In the genomic region with DNA sequence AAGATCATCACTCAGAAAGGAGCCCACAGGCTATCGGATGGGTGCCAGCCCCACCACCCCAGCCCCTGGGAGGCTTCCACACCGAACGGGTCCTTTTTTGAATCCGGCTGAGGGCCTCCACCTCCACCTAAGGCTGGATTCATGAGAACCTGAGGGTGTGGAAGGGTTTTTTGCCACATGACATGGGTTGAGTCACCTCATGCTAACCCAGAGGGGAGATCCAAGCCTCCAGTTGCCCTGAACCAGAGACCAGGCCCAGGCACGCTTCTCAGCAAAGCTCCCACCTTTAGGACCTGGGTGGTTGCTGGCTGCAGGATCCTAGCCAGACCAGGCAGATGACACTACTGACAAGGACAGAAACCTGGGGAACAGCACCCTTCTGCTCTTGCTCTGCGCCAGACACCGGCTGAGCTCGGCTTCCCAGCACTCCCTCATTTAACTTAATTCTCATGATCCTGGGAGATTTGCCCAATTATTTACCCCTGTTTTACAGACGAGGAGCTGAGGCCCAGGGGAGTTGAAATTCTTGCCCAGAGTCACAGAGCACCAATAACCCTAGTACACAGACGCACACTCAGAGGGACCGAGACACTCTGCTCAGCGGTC, we compare ENCODE assay signal across 18 cellular contexts. TPM values are rescaled to one million over a fixed set of nuclear protein-coding genes. Genes with fewer than 3 reads are reported as not detected.
DNase-seq lines count a peak whose midpoint lies in the region; ATAC-seq and TF ChIP-seq lines count a peak whose summit lies in the region.
"Had no signal": no experiment of that assay in that cellular context is flagged by ENCODE, and none has a peak within 500 bp of the region (broad histone marks: within the 10 kb centered on the region; RNA-seq: fewer than 3 reads in every experiment).

No MANE protein-coding gene starts in this region.

- H3K4me1 Mint-ChIP-seq in brain: peaks cover 48% of the 10 kb centered on the region

- WGBS in esophagus squamous epithelium, 2 donors: 50 to 56% methylated on average over 6 to 11 of the region's 12 CpGs
- WGBS in suprapubic skin: 62% methylated on average over 10 of the region's 12 CpGs

- no peak for ATAC-seq in left cardiac atrium
- no peak for ATAC-seq in GM19324 (IDR thresholded peaks at IDR 0.05; ENCODE audit: low FRiP score, unreplicated experiment)
- ATAC-seq: GM12878, HepG2 had no signal

- H3K9me3 Mint-ChIP-seq in brain: no peaks in the 10 kb centered on the region
- H3K9me3 Mint-ChIP-seq: CD4-positive, alpha-beta memory T cell had no signal

- H3K27me3 Mint-ChIP-seq in brain: no peaks in the 10 kb centered on the region
- H3K27me3 Mint-ChIP-seq: CD4-positive, alpha-beta memory T cell had no signal

- no peak for DNase-seq in left ventricle myocardium inferior
- no peak for DNase-seq in left cardiac atrium
- DNase-seq in esophagus squamous epithelium (lab: John Stamatoyannopoulos, UW): no peak
- no peak for DNase-seq in substantia nigra (lab: John Stamatoyannopoulos, UW)
- DNase-seq in suprapubic skin (ENCODE audit: low spot score in 2 of 2): no peak
- DNase-seq in H4 (ENCODE audit: low spot score): no peak
- DNase-seq: CD4-positive, alpha-beta memory T cell; GF-D8; GOT3; KBM-7; MV-4-11; NCI-H187; NCI-H2107; NCI-H2227 treated with DMSO at 0.1 percent for 48 hours had no signal

- peak overlapping the region in 4 of 5 experiments; percentile 18 to 75 (median 55) for H3K27ac Mint-ChIP-seq in brain

- intact Hi-C loops in left ventricle myocardium inferior (cut with micrococcal nuclease) (no loop called here), left cardiac atrium (cut with DNase I) (no loop called here), esophagus squamous epithelium (cut with DNase I) (no loop called here)

- TF ChIP-seq CTCF in left ventricle myocardium inferior (IDR thresholded peaks at IDR 0.05; ENCODE audit: borderline replicate concordance) (no peak), brain (conservative IDR thresholded peaks at IDR 0.05) (no peak), esophagus squamous epithelium (IDR thresholded peaks at IDR 0.05) (no peak), suprapubic skin (IDR thresholded peaks at IDR 0.05) (no peak)

- H3K4me1 ChIP-seq in left ventricle myocardium inferior (peaks cover 51% of the 10 kb centered on the region), esophagus squamous epithelium (peaks cover 5 to 63% (median 37%) of the 10 kb centered on the region in 3 donors), suprapubic skin (peaks cover 33% of the 10 kb centered on the region)

- no peaks in the 10 kb centered on the region for H3K9me3 ChIP-seq in left ventricle myocardium inferior (replicated peaks)
- no peaks in the 10 kb centered on the region for H3K9me3 ChIP-seq in esophagus squamous epithelium
- H3K9me3 ChIP-seq in suprapubic skin: no peaks in the 10 kb centered on the region

- H3K27me3 ChIP-seq in left ventricle myocardium inferior (ENCODE audit: low read depth) (no peaks in the 10 kb centered on the region), esophagus squamous epithelium (no peaks in the 10 kb centered on the region), suprapubic skin (no peaks in the 10 kb centered on the region)

- H3K27ac ChIP-seq in left ventricle myocardium inferior (replicated peaks) (peak overlapping the region; percentile 92), esophagus squamous epithelium (peak overlapping the region; percentile 16 to 64 (median 51)), substantia nigra (ENCODE audit: low read depth, low read length, poor library complexity, severe bottlenecking) (peak overlapping the region; percentile 21), suprapubic skin (no peak overlapping the region)

- TF ChIP-seq EP300 in suprapubic skin (IDR thresholded peaks at IDR 0.05): no peak

- H3K36me3 Mint-ChIP-seq in brain: no peaks in the 10 kb centered on the region
- H3K36me3 Mint-ChIP-seq: CD4-positive, alpha-beta memory T cell had no signal

- H3K36me3 ChIP-seq in left ventricle myocardium inferior (no peaks in the 10 kb centered on the region), esophagus squamous epithelium (no peaks in the 10 kb centered on the region), suprapubic skin (no peaks in the 10 kb centered on the region)

- no peak overlapping the region for H3K4me3 Mint-ChIP-seq in brain
- H3K4me3 Mint-ChIP-seq: CD4-positive, alpha-beta memory T cell had no signal

- H3K4me3 ChIP-seq in left ventricle myocardium inferior (no peak overlapping the region), esophagus squamous epithelium (no peak overlapping the region), suprapubic skin (no peak overlapping the region)
- H3K4me3 ChIP-seq: GM12878 had no signal

- TF ChIP-seq POLR2A in esophagus squamous epithelium (IDR thresholded peaks at IDR 0.05): no peak
- no peak for TF ChIP-seq POLR2A in suprapubic skin (IDR thresholded peaks at IDR 0.05)

RNA-seq across cellular contexts. Expression of gene DUSP7, which starts 25.5 kb away (rescaled TPM):
- total RNA-seq in left ventricle myocardium inferior (23.1 TPM), left cardiac atrium (10 to 100 TPM; 24.6 to 39.3 TPM), esophagus squamous epithelium (100 to 1,000 TPM in 1 of 4 donors, 10 to 100 TPM in 3; 49.3 to 105 (median 62.1) TPM), suprapubic skin (100 to 1,000 TPM in 3 of 4 donors, 10 to 100 TPM in 1; 91.1 to 190 (median 146) TPM)
- polyA plus RNA-seq in brain (ENCODE audit: insufficient read depth, low read depth, low replicate concordance): 15.2 TPM
- total RNA-seq in H4 (2014; rRNA removed; shearing (Covaris generic)): 4.3 and 6.2 TPM in 2 replicates

RNA-seq across cellular contexts. Expression of gene RPL29, which starts 35.1 kb away (rescaled TPM):
- total RNA-seq in left ventricle myocardium inferior: 621 TPM
- total RNA-seq in left cardiac atrium: 100 to 1,000 TPM; 586 to 682 TPM
- polyA plus RNA-seq in brain (ENCODE audit: insufficient read depth, low read depth, low replicate concordance): 1,543 TPM
- total RNA-seq in esophagus squamous epithelium: 1,000 to 10,000 TPM; 1,191 to 2,826 (median 1,725) TPM
- total RNA-seq in suprapubic skin: 1,000 to 10,000 TPM; 1,428 to 2,708 (median 2,246) TPM
- total RNA-seq in H4 (2014; rRNA removed; shearing (Covaris generic)): 1,303 and 1,313 TPM in 2 replicates

RNA-seq across cellular contexts. Expression of gene ACY1, which starts 47.5 kb away (rescaled TPM):
- total RNA-seq in left ventricle myocardium inferior (20.2 TPM), left cardiac atrium (10 to 100 TPM; 21.8 to 24.8 TPM), esophagus squamous epithelium (10 to 100 TPM; 20.2 to 42.7 (median 33.6) TPM), suprapubic skin (10 to 100 TPM; 31.2 to 49.3 (median 36.8) TPM)
- polyA plus RNA-seq in brain (ENCODE audit: insufficient read depth, low read depth, low replicate concordance): 11.5 TPM
- total RNA-seq in H4 (2014; rRNA removed; shearing (Covaris generic)): 35.6 and 41.7 TPM in 2 replicates

RNA-seq across cellular contexts. Expression of gene ABHD14A, which starts 56.0 kb away (rescaled TPM):
- total RNA-seq in left ventricle myocardium inferior (25.8 TPM), left cardiac atrium (10 to 100 TPM; 18.1 to 18.3 TPM), esophagus squamous epithelium (10 to 100 TPM in 2 of 4 donors, 1 to 10 TPM in 2; 4.3 to 14.2 (median 9.4) TPM), suprapubic skin (10 to 100 TPM in 1 of 4 donors, 1 to 10 TPM in 3; 3.1 to 11.9 (median 8.3) TPM)
- polyA plus RNA-seq in brain (ENCODE audit: insufficient read depth, low read depth, low replicate concordance): 70.3 TPM
- total RNA-seq in H4 (2014; rRNA removed; shearing (Covaris generic)): 8.0 and 13.9 TPM in 2 replicates

RNA-seq across cellular contexts. Expression of gene ABHD14B, which starts 57.0 kb away (rescaled TPM):
- total RNA-seq in left ventricle myocardium inferior (14.6 TPM), left cardiac atrium (10 to 100 TPM; 22.0 to 22.1 TPM), esophagus squamous epithelium (10 to 100 TPM; 29.6 to 54.4 (median 33.4) TPM), suprapubic skin (10 to 100 TPM; 50.0 to 79.7 (median 59.0) TPM)
- polyA plus RNA-seq in brain (ENCODE audit: insufficient read depth, low read depth, low replicate concordance): 39.3 TPM
- 3.2 and 12.5 TPM in 2 replicates for total RNA-seq in H4 (2014; rRNA removed; shearing (Covaris generic))
